In genomic region chr7:100155553-100156317, GRCh38 we compare ENCODE assay signal across 14 cellular contexts. TPM values are rescaled to one million over a fixed set of nuclear protein-coding genes. Genes with fewer than 3 reads are reported as not detected.
DNase-seq lines count a peak whose midpoint lies in the region; ATAC-seq and TF ChIP-seq lines count a peak whose summit lies in the region.
"Had no signal": no experiment of that assay in that cellular context is flagged by ENCODE, and none has a peak within 500 bp of the region (broad histone marks: within the 10 kb centered on the region; RNA-seq: fewer than 3 reads in every experiment).

No MANE protein-coding gene starts in this region.

- ATAC-seq in central memory CD8-positive, alpha-beta T cell (replicated peaks; ENCODE audit: extremely low read depth, poor library complexity, severe bottlenecking) = no peak
- no peak for ATAC-seq in stimulated activated naive B cell treated with anti-CD40 and anti-IgM and Interleukin-4, amounts not matched to agents 10 μg/mL and 1 μg/mL and 100 μg/mL, for 72 hours (replicated peaks)

- no peak for TF ChIP-seq CTCF in OCI-LY7 (conservative IDR thresholded peaks at IDR 0.05; ENCODE audit: low read length)

- H3K4me3 ChIP-seq in OCI-LY7 (ENCODE audit: low read depth, low read length, poor library complexity, severe bottlenecking) = no peak overlapping the region

- BruUV-seq in OCI-LY7 (replicated peaks; lab: Mats Ljungman, UMichigan) = no TSS peak

- peaks cover 30% of the 10 kb centered on the region; the same call in 1 of the 2 replicates for H3K79me2 ChIP-seq in OCI-LY7 (ENCODE audit: insufficient read depth, low read depth, low read length)

- intact Hi-C loops in OCI-LY7 (cut with micrococcal nuclease; ENCODE audit: unreplicated experiment) = loop anchor here (5.0 kb wide), 1 partner anchor 62 kb away; the partner anchor contains the start of gene PVRIG
- intact Hi-C loops in activated T-helper 2 cell treated with anti-CD3 and anti-CD28 coated beads, Interferon-gamma antibody, Interleukin-2, Interleukin-4, amounts not matched to agents 10 μg/mL and 5 μg/mL and 100 μg/mL, durations not matched to agents 14 hours and 24 hours and 36 hours (cut with micrococcal nuclease) = no loop called here

- H3K27me3 Mint-ChIP-seq in activated naive CD4-positive, alpha-beta T cell treated with anti-CD3 and anti-CD28 coated beads, Interleukin-2, amount 50 U/mL, for 24 hours = no peaks in the 10 kb centered on the region
- H3K27me3 Mint-ChIP-seq in central memory CD8-positive, alpha-beta T cell = no peaks in the 10 kb centered on the region
- H3K27me3 Mint-ChIP-seq in stimulated activated naive B cell treated with anti-CD40 and anti-IgM and Interleukin-4, amounts not matched to agents 10 μg/mL and 1 μg/mL and 100 μg/mL, for 72 hours = no peaks in the 10 kb centered on the region
- H3K27me3 Mint-ChIP-seq in activated T-helper 2 cell treated with anti-CD3 and anti-CD28 coated beads, Interferon-gamma antibody, Interleukin-2, Interleukin-4, amounts not matched to agents 10 μg/mL and 5 μg/mL and 100 μg/mL, durations not matched to agents 14 hours and 24 hours and 36 hours (ENCODE audit: low read depth) = no peaks in the 10 kb centered on the region

- peaks cover 10% of the 10 kb centered on the region; the same call in 1 of the 2 replicates for H4K20me1 ChIP-seq in OCI-LY7 (ENCODE audit: insufficient read depth, low read length)

- H3K36me3 ChIP-seq in OCI-LY7 (ENCODE audit: insufficient read depth, low read length) = peaks cover 63% of the 10 kb centered on the region

- 0 out of 2 replicates have a peak overlapping the region, but pooled peaks have one; percentile 2 for H3K4me2 ChIP-seq in OCI-LY7 (ENCODE audit: low read length)

- peaks cover 52% of the 10 kb centered on the region for H3K4me1 Mint-ChIP-seq in activated naive CD4-positive, alpha-beta T cell treated with anti-CD3 and anti-CD28 coated beads, Interleukin-2, amount 50 U/mL, for 24 hours
- H3K4me1 Mint-ChIP-seq in central memory CD8-positive, alpha-beta T cell = peaks cover 33% of the 10 kb centered on the region
- H3K4me1 Mint-ChIP-seq in stimulated activated naive B cell treated with anti-CD40 and anti-IgM and Interleukin-4, amounts not matched to agents 10 μg/mL and 1 μg/mL and 100 μg/mL, for 72 hours = peaks cover 33 to 71% of the 10 kb centered on the region in 2 donors
- peaks cover 33% of the 10 kb centered on the region for H3K4me1 Mint-ChIP-seq in activated T-helper 2 cell treated with anti-CD3 and anti-CD28 coated beads, Interferon-gamma antibody, Interleukin-2, Interleukin-4, amounts not matched to agents 10 μg/mL and 5 μg/mL and 100 μg/mL, durations not matched to agents 14 hours and 24 hours and 36 hours (ENCODE audit: low read depth)

- no peaks in the 10 kb centered on the region for H3K9me2 ChIP-seq in OCI-LY7 (ENCODE audit: insufficient read depth, low read length)

- H3K4me1 ChIP-seq in OCI-LY7 (ENCODE audit: insufficient read depth, low read length, poor library complexity, severe bottlenecking) = peaks cover 53% of the 10 kb centered on the region

- no peak overlapping the region for H3K27ac ChIP-seq in OCI-LY7 (ENCODE audit: low read depth, low read length, poor library complexity, severe bottlenecking)

- H3K9me3 Mint-ChIP-seq in activated naive CD4-positive, alpha-beta T cell treated with anti-CD3 and anti-CD28 coated beads, Interleukin-2, amount 50 U/mL, for 24 hours = no peaks in the 10 kb centered on the region
- no peaks in the 10 kb centered on the region for H3K9me3 Mint-ChIP-seq in central memory CD8-positive, alpha-beta T cell
- no peaks in the 10 kb centered on the region for H3K9me3 Mint-ChIP-seq in stimulated activated naive B cell treated with anti-CD40 and anti-IgM and Interleukin-4, amounts not matched to agents 10 μg/mL and 1 μg/mL and 100 μg/mL, for 72 hours
- no peaks in the 10 kb centered on the region for H3K9me3 Mint-ChIP-seq in activated T-helper 2 cell treated with anti-CD3 and anti-CD28 coated beads, Interferon-gamma antibody, Interleukin-2, Interleukin-4, amounts not matched to agents 10 μg/mL and 5 μg/mL and 100 μg/mL, durations not matched to agents 14 hours and 24 hours and 36 hours
- H3K9me3 Mint-ChIP-seq: activated T-cell treated with anti-CD3 and anti-CD28 coated beads, Interleukin-2, amount 50 U/mL, for 72 hours had no signal

- peaks cover 5% of the 10 kb centered on the region for H3K36me3 Mint-ChIP-seq in activated naive CD4-positive, alpha-beta T cell treated with anti-CD3 and anti-CD28 coated beads, Interleukin-2, amount 50 U/mL, for 24 hours
- H3K36me3 Mint-ChIP-seq in central memory CD8-positive, alpha-beta T cell (ENCODE audit: insufficient read depth) = peaks cover 22% of the 10 kb centered on the region
- H3K36me3 Mint-ChIP-seq in stimulated activated naive B cell treated with anti-CD40 and anti-IgM and Interleukin-4, amounts not matched to agents 10 μg/mL and 1 μg/mL and 100 μg/mL, for 72 hours = peaks cover 13 to 37% of the 10 kb centered on the region in 2 donors
- peaks cover 44% of the 10 kb centered on the region for H3K36me3 Mint-ChIP-seq in activated T-helper 2 cell treated with anti-CD3 and anti-CD28 coated beads, Interferon-gamma antibody, Interleukin-2, Interleukin-4, amounts not matched to agents 10 μg/mL and 5 μg/mL and 100 μg/mL, durations not matched to agents 14 hours and 24 hours and 36 hours (ENCODE audit: low read depth)

- H3K27ac Mint-ChIP-seq in activated naive CD4-positive, alpha-beta T cell treated with anti-CD3 and anti-CD28 coated beads, Interleukin-2, amount 50 U/mL, for 24 hours = peak overlapping the region; percentile 59
- H3K27ac Mint-ChIP-seq in central memory CD8-positive, alpha-beta T cell (ENCODE audit: low read depth) = peak overlapping the region; percentile 53
- peak overlapping the region; percentile 37 for H3K27ac Mint-ChIP-seq in stimulated activated naive B cell treated with anti-CD40 and anti-IgM and Interleukin-4, amounts not matched to agents 10 μg/mL and 1 μg/mL and 100 μg/mL, for 72 hours
- no peak overlapping the region for H3K27ac Mint-ChIP-seq in activated T-helper 2 cell treated with anti-CD3 and anti-CD28 coated beads, Interferon-gamma antibody, Interleukin-2, Interleukin-4, amounts not matched to agents 10 μg/mL and 5 μg/mL and 100 μg/mL, durations not matched to agents 14 hours and 24 hours and 36 hours

- no peak for DNase-seq in activated naive CD4-positive, alpha-beta T cell treated with Interleukin-2 at 50 U/mL for 16 hours
- no peak for DNase-seq in OCI-LY7 (ENCODE audit: low spot score)
- no peak for DNase-seq in central memory CD8-positive, alpha-beta T cell (ENCODE audit: low spot score in 2 of 2)
- DNase-seq in stimulated activated naive B cell treated with anti-CD40 and anti-IgM and Interleukin-4, amounts not matched to agents 10 μg/mL and 1 μg/mL and 100 μg/mL, for 72 hours = no peak
- DNase-seq in DMS 273 (lab: John Stamatoyannopoulos, UW; ENCODE audit: unreplicated experiment) = no peak
- DNase-seq in activated T-helper 2 cell treated with anti-CD3 and anti-CD28 coated beads, Interferon-gamma antibody, Interleukin-2, Interleukin-4, amounts not matched to agents 10 μg/mL and 5 μg/mL and 100 μg/mL, durations not matched to agents 14 hours and 24 hours and 36 hours (ENCODE audit: low spot score) = no peak
- no peak for DNase-seq in DMS153 (lab: John Stamatoyannopoulos, UW)
- DNase-seq: activated CD4-positive, CD25-positive, alpha-beta regulatory T cell treated with anti-CD3 and anti-CD28 coated beads, Interleukin-2, amount 50 U/mL, for 72 hours; IMR-90; NCI-H1436; small intestine; SW 1271 had no signal

- POLR2A ChIA-PET in OCI-LY7 (lab: Charles Lee) = interaction anchor here (0.6 kb wide), 1 partner anchor 61 kb away, joined by 3 read pairs; no protein-coding TSS in a partner anchor

- no peak overlapping the region for H2AFZ ChIP-seq in OCI-LY7 (ENCODE audit: low read length)

- no peak overlapping the region for H3K4me3 Mint-ChIP-seq in activated naive CD4-positive, alpha-beta T cell treated with anti-CD3 and anti-CD28 coated beads, Interleukin-2, amount 50 U/mL, for 24 hours
- peak overlapping the region; percentile 78 for H3K4me3 Mint-ChIP-seq in central memory CD8-positive, alpha-beta T cell
- H3K4me3 Mint-ChIP-seq in stimulated activated naive B cell treated with anti-CD40 and anti-IgM and Interleukin-4, amounts not matched to agents 10 μg/mL and 1 μg/mL and 100 μg/mL, for 72 hours = no peak overlapping the region
- H3K4me3 Mint-ChIP-seq in activated T-helper 2 cell treated with anti-CD3 and anti-CD28 coated beads, Interferon-gamma antibody, Interleukin-2, Interleukin-4, amounts not matched to agents 10 μg/mL and 5 μg/mL and 100 μg/mL, durations not matched to agents 14 hours and 24 hours and 36 hours (ENCODE audit: low read depth) = no peak overlapping the region

- CTCF ChIA-PET in OCI-LY7 (lab: Charles Lee; ENCODE audit: unreplicated experiment) = no interaction called here

- H3K9me3 ChIP-seq in OCI-LY7 (ENCODE audit: low read length) = no peaks in the 10 kb centered on the region

RNA-seq across cellular contexts. Expression of gene TRAPPC14, which starts 2.8 kb away (rescaled TPM):
- total RNA-seq in OCI-LY7 (2014; rRNA removed; shearing (Covaris generic)) = 30.6 and 38.8 TPM in 2 replicates
- 41.6 and 49.9 TPM in 2 replicates for total RNA-seq in OCI-LY7 (2022)
- total RNA-seq in activated T-helper 2 cell treated with anti-CD3 and anti-CD28 coated beads, Interferon-gamma antibody, Interleukin-2, Interleukin-4, amounts not matched to agents 10 μg/mL and 5 μg/mL and 100 μg/mL, durations not matched to agents 14 hours and 24 hours and 36 hours = 31.2 and 33.2 TPM in 2 replicates

RNA-seq across cellular contexts. Expression of gene LAMTOR4, which starts 7.0 kb away (rescaled TPM):
- 243 and 263 TPM in 2 replicates for total RNA-seq in OCI-LY7 (2014; rRNA removed; shearing (Covaris generic))
- 207 and 237 TPM in 2 replicates for total RNA-seq in OCI-LY7 (2022)
- total RNA-seq in activated T-helper 2 cell treated with anti-CD3 and anti-CD28 coated beads, Interferon-gamma antibody, Interleukin-2, Interleukin-4, amounts not matched to agents 10 μg/mL and 5 μg/mL and 100 μg/mL, durations not matched to agents 14 hours and 24 hours and 36 hours = 125 and 130 TPM in 2 replicates

RNA-seq across cellular contexts. Expression of gene GAL3ST4, which starts 12.7 kb away (rescaled TPM):
- total RNA-seq in OCI-LY7 (2014; rRNA removed; shearing (Covaris generic)) = 3.9 and 4.6 TPM in 2 replicates
- 5.2 and 6.1 TPM in 2 replicates for total RNA-seq in OCI-LY7 (2022)
- 2.4 and 2.8 TPM in 2 replicates for total RNA-seq in activated T-helper 2 cell treated with anti-CD3 and anti-CD28 coated beads, Interferon-gamma antibody, Interleukin-2, Interleukin-4, amounts not matched to agents 10 μg/mL and 5 μg/mL and 100 μg/mL, durations not matched to agents 14 hours and 24 hours and 36 hours

RNA-seq across cellular contexts. Expression of gene GPC2, which starts 21.4 kb away (rescaled TPM):
- 20.2 and 33.2 TPM in 2 replicates for total RNA-seq in OCI-LY7 (2014; rRNA removed; shearing (Covaris generic))
- total RNA-seq in OCI-LY7 (2022) = 23.2 and 31.7 TPM in 2 replicates
- 7.0 and 7.8 TPM in 2 replicates for total RNA-seq in activated T-helper 2 cell treated with anti-CD3 and anti-CD28 coated beads, Interferon-gamma antibody, Interleukin-2, Interleukin-4, amounts not matched to agents 10 μg/mL and 5 μg/mL and 100 μg/mL, durations not matched to agents 14 hours and 24 hours and 36 hours

RNA-seq across cellular contexts. Expression of gene STAG3, which starts 22.0 kb away (rescaled TPM):
- total RNA-seq in OCI-LY7 (2014; rRNA removed; shearing (Covaris generic)) = 56.1 and 82.8 TPM in 2 replicates
- 70.2 and 79.2 TPM in 2 replicates for total RNA-seq in OCI-LY7 (2022)
- total RNA-seq in activated T-helper 2 cell treated with anti-CD3 and anti-CD28 coated beads, Interferon-gamma antibody, Interleukin-2, Interleukin-4, amounts not matched to agents 10 μg/mL and 5 μg/mL and 100 μg/mL, durations not matched to agents 14 hours and 24 hours and 36 hours = 20.6 and 22.3 TPM in 2 replicates
